Comparison of ENCODE assay signal across 13 cellular contexts in genomic region chr3:35486295-35486694, GRCh38.
"Had no signal": no experiment of that assay in that cellular context is flagged by ENCODE, and none has a peak within 500 bp of the region (broad histone marks: within the 10 kb centered on the region; RNA-seq: fewer than 3 reads in every experiment).

No MANE protein-coding gene starts in this region.

- ATAC-seq: left colon, T-helper 17 cell had no signal

- H3K27ac Mint-ChIP-seq: activated naive CD8-positive, alpha-beta T cell treated with anti-CD3 and anti-CD28 coated beads, Interleukin-2, amount 10 ng/mL, durations not matched to agents 7 days and 5 days; T-helper 17 cell had no signal

- H3K27me3 Mint-ChIP-seq: T-helper 17 cell had no signal

- DNase-seq: activated CD4-positive, alpha-beta T cell treated with anti-CD3 and anti-CD28 coated beads, Interleukin-2, amount 50 U/mL, for 4 hours; activated CD4-positive, CD25-positive, alpha-beta regulatory T cell treated with anti-CD3 and anti-CD28 coated beads, Interleukin-2, amount 50 U/mL, for 72 hours; activated gamma-delta T cell treated with Interleukin-2 at 50 U/mL for 16 hours; activated naive CD8-positive, alpha-beta T cell treated with anti-CD3 and anti-CD28 coated beads, Interleukin-2, amount 10 ng/mL, durations not matched to agents 7 days and 5 days; activated T-cell treated with anti-CD3 and anti-CD28 coated beads, Interleukin-2, amount 50 U/mL, for 48 hours; anterior cingulate cortex; dermis blood vessel endothelial cell; erythroblast; left colon; posterior cingulate gyrus; T-helper 17 cell had no signal

- H3K36me3 ChIP-seq: breast epithelium had no signal

- H3K27ac ChIP-seq: breast epithelium, skin epidermis had no signal

- H3K4me1 Mint-ChIP-seq: activated naive CD8-positive, alpha-beta T cell treated with anti-CD3 and anti-CD28 coated beads, Interleukin-2, amount 10 ng/mL, durations not matched to agents 7 days and 5 days; T-helper 17 cell had no signal

- H3K36me3 Mint-ChIP-seq: activated naive CD8-positive, alpha-beta T cell treated with anti-CD3 and anti-CD28 coated beads, Interleukin-2, amount 10 ng/mL, durations not matched to agents 7 days and 5 days had no signal

- H3K27me3 ChIP-seq: breast epithelium had no signal

- H3K4me3 ChIP-seq: breast epithelium, skin epidermis had no signal

- H3K4me1 ChIP-seq: breast epithelium had no signal

- H3K9me3 ChIP-seq: breast epithelium had no signal

- H3K4me3 Mint-ChIP-seq: activated naive CD8-positive, alpha-beta T cell treated with anti-CD3 and anti-CD28 coated beads, Interleukin-2, amount 10 ng/mL, durations not matched to agents 7 days and 5 days; T-helper 17 cell had no signal

- H3K9me3 Mint-ChIP-seq: activated naive CD8-positive, alpha-beta T cell treated with anti-CD3 and anti-CD28 coated beads, Interleukin-2, amount 10 ng/mL, durations not matched to agents 7 days and 5 days had no signal
